Comparison of ENCODE assay signal across 8 cellular contexts in the genomic region with DNA sequence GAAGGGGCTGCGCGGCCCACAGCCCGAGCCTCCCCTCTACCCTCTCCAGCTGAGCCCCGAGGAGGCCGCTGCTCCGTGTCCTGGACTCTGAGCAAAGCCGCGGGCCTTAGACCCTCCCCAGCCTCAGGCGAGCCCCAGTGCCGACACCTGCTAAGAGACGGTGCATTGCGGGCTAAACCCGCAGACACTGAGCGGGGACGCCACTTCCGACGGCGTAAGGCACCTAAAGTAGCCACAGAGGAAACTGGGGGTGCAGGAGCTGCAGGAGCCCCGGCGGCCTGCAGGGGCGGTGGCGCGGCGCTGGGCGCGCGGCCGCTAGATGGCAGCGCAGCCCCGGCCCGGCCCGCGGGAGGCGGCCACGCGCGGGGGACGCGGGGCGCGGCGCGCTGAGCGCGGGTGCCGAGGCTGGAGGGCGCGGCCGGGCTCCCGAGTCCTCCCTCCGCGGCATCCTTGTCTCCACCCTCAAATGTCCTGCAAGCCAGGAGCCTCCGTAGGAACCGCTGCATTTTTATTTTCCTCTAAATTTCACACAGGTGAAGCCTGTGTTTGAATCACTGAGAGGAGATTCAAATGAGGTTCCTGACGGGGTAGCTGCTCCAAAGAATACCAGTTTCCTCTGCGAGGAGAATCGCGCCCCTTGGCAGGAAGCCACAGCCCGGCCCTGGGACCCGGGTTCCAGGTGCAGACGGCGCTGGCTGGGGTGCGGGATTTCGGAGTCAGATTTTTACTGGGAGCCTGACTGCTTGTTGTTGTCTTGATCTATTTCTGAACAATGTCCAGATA.
DNase-seq lines count a peak whose midpoint lies in the region; ATAC-seq and TF ChIP-seq lines count a peak whose summit lies in the region.

No MANE protein-coding gene starts in this region.

- H3K4me1 Mint-ChIP-seq in stimulated activated naive B cell treated with anti-CD40 and anti-IgM and Interleukin-4, amounts not matched to agents 10 μg/mL and 1 μg/mL and 100 μg/mL, for 72 hours, result peaks cover 5 to 7% of the 10 kb centered on the region in 2 donors

- WGBS in mesodermal cell (ENCODE audit: insufficient coverage in 2 of 2), 2 experiments, result 4 to 10% methylated on average over 34 to 47 of the region's 64 CpGs

- H3K9me3 Mint-ChIP-seq in stimulated activated naive B cell treated with anti-CD40 and anti-IgM and Interleukin-4, amounts not matched to agents 10 μg/mL and 1 μg/mL and 100 μg/mL, for 72 hours, result no peaks in the 10 kb centered on the region

- ATAC-seq in GM18505 (IDR thresholded peaks at IDR 0.05; ENCODE audit: unreplicated experiment) (peak; percentile 99), HG02610 (IDR thresholded peaks at IDR 0.05; ENCODE audit: unreplicated experiment) (peak; percentile 96)
- peak; percentile 98 to 99 for ATAC-seq in stimulated activated naive B cell treated with anti-CD40 and anti-IgM and Interleukin-4, amounts not matched to agents 10 μg/mL and 1 μg/mL and 100 μg/mL, for 72 hours (replicated peaks)

- TF ChIP-seq POLR2A in GM18505 (IDR thresholded peaks at IDR 0.05; ENCODE audit: borderline replicate concordance, extremely low read depth, insufficient read depth, insufficient read length), result no peak

- no peaks in the 10 kb centered on the region for H3K9me3 ChIP-seq in mesodermal cell (ENCODE audit: control insufficient read depth, low read length)

- H3K4me3 Mint-ChIP-seq in stimulated activated naive B cell treated with anti-CD40 and anti-IgM and Interleukin-4, amounts not matched to agents 10 μg/mL and 1 μg/mL and 100 μg/mL, for 72 hours, result peak overlapping the region; percentile 73 to 79

- peak overlapping the region; percentile 28 for H3K4me3 ChIP-seq in mesodermal cell (ENCODE audit: extremely low read depth, insufficient read depth, low read length, poor library complexity, severe bottlenecking)

- H3K4me1 ChIP-seq in mesodermal cell (ENCODE audit: control insufficient read depth, insufficient read depth, low read length, poor library complexity, severe bottlenecking), result no peaks in the 10 kb centered on the region

- peaks cover 20 to 25% of the 10 kb centered on the region in 2 donors for H3K27me3 Mint-ChIP-seq in stimulated activated naive B cell treated with anti-CD40 and anti-IgM and Interleukin-4, amounts not matched to agents 10 μg/mL and 1 μg/mL and 100 μg/mL, for 72 hours

- H3K36me3 Mint-ChIP-seq in stimulated activated naive B cell treated with anti-CD40 and anti-IgM and Interleukin-4, amounts not matched to agents 10 μg/mL and 1 μg/mL and 100 μg/mL, for 72 hours, result no peaks in the 10 kb centered on the region

- DNase-seq in NCI-H1092 (lab: John Stamatoyannopoulos, UW) (peak; percentile 77), EL (no peak)
- DNase-seq in activated CD4-positive, alpha-beta T cell treated with anti-CD3 and anti-CD28 coated beads, Interleukin-2, amount 50 U/mL, for 1 hour, result peak; percentile 32
- peak; percentile 23 for DNase-seq in effector CD4-positive, alpha-beta T cell
- DNase-seq in stimulated activated naive B cell treated with anti-CD40 and anti-IgM and Interleukin-4, amounts not matched to agents 10 μg/mL and 1 μg/mL and 100 μg/mL, for 72 hours, result peak; percentile 50

- H3K36me3 ChIP-seq in mesodermal cell (ENCODE audit: control insufficient read depth, insufficient read depth, low read length), result no peaks in the 10 kb centered on the region

- no peak overlapping the region for H3K27ac ChIP-seq in mesodermal cell (ENCODE audit: low read depth, low read length, severe bottlenecking)

- H3K27ac Mint-ChIP-seq in stimulated activated naive B cell treated with anti-CD40 and anti-IgM and Interleukin-4, amounts not matched to agents 10 μg/mL and 1 μg/mL and 100 μg/mL, for 72 hours, result peak overlapping the region; percentile 73
